In the genomic region with DNA sequence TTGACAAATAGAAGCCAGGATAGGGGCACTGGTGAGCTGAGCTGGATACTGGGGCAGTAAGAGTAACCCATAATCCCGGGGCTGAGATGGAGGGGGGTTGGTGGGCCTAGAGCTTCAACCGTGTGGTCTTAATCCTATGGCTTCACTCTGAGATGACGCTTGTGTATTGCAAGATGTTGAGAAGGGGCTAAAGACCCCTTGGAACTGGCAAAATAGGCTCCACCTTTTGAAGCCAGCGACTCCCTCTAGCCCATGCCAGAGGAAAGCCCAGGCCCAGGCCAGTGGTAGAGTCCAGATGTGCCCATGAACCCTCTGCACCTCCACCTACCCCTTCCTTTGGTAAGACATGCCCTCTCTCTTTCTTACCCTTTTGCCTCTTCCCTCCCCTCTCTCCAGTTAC, we compare ENCODE assay signal across 33 cellular contexts. TPM values are rescaled to one million over a fixed set of nuclear protein-coding genes. Genes with fewer than 3 reads are reported as not detected.
"Had no signal": no experiment of that assay in that cellular context is flagged by ENCODE, and none has a peak within 500 bp of the region (broad histone marks: within the 10 kb centered on the region; RNA-seq: fewer than 3 reads in every experiment).

No MANE protein-coding gene starts in this region.

- H3K36me3 ChIP-seq: adrenal gland, colonic mucosa, esophagus squamous epithelium, gastroesophageal sphincter had no signal

- H3K27ac ChIP-seq: adrenal gland, body of pancreas, colonic mucosa, epithelial cell of prostate, esophagus squamous epithelium, gastroesophageal sphincter had no signal

- H3K27ac Mint-ChIP-seq: activated CD4-positive, alpha-beta memory T cell treated with anti-CD3 and anti-CD28 coated beads for 36 hours; activated CD4-positive, alpha-beta T cell treated with anti-CD3 and anti-CD28 coated beads for 36 hours; activated CD4-positive, alpha-beta T cell treated with anti-CD3 and anti-CD28 coated beads, Interleukin-2, amount 10 ng/mL, durations not matched to agents 24 days and 14 days; activated naive CD4-positive, alpha-beta T cell treated with anti-CD3 and anti-CD28 coated beads for 36 hours; activated naive CD8-positive, alpha-beta T cell treated with anti-CD3 and anti-CD28 coated beads for 36 hours; activated naive CD8-positive, alpha-beta T cell treated with anti-CD3 and anti-CD28 coated beads, Interleukin-2, amount 50 U/mL, for 24 hours; activated T-helper 2 cell treated with anti-CD3 and anti-CD28 coated beads, Interferon-gamma antibody, Interleukin-2, Interleukin-4, amounts not matched to agents 10 μg/mL and 5 μg/mL and 100 μg/mL, durations not matched to agents 14 hours and 24 hours and 36 hours had no signal

- DNase-seq: activated CD4-positive, alpha-beta memory T cell treated with anti-CD3 and anti-CD28 coated beads for 36 hours; activated CD4-positive, alpha-beta T cell treated with anti-CD3 and anti-CD28 coated beads for 36 hours; activated CD4-positive, alpha-beta T cell treated with anti-CD3 and anti-CD28 coated beads, Interleukin-2, amount 10 ng/mL, durations not matched to agents 24 days and 14 days; activated CD4-positive, CD25-positive, alpha-beta regulatory T cell; activated CD4-positive, CD25-positive, alpha-beta regulatory T cell treated with anti-CD3 and anti-CD28 coated beads, Interleukin-2, amount 50 U/mL, for 72 hours; activated CD8-positive, alpha-beta memory T cell treated with anti-CD3 and anti-CD28 coated beads, Interleukin-2, amount 50 U/mL, for 48 hours; activated effector memory CD4-positive, alpha-beta T cell treated with anti-CD3 and anti-CD28 coated beads, Interleukin-2, amount 50 U/mL, for 16 hours; activated naive CD4-positive, alpha-beta T cell treated with anti-CD3 and anti-CD28 coated beads for 36 hours; activated naive CD8-positive, alpha-beta T cell treated with anti-CD3 and anti-CD28 coated beads for 36 hours; activated naive CD8-positive, alpha-beta T cell treated with anti-CD3 and anti-CD28 coated beads, Interleukin-2, amount 50 U/mL, for 24 hours; activated T-cell treated with anti-CD3 and anti-CD28 coated beads for 4 hours; activated T-cell treated with anti-CD3 and anti-CD28 coated beads, Interleukin-2, amount 50 U/mL, for 4 hours; adrenal gland; amygdala; aorta; body of pancreas; caudate nucleus; colonic mucosa; effector CD8-positive, alpha-beta T cell; esophagus squamous epithelium; foreskin melanocyte; T-helper 2 cell had no signal

- ATAC-seq: activated CD4-positive, alpha-beta T cell treated with anti-CD3 and anti-CD28 coated beads for 36 hours; activated naive CD8-positive, alpha-beta T cell treated with anti-CD3 and anti-CD28 coated beads, Interleukin-2, amount 50 U/mL, for 24 hours; activated T-cell treated with anti-CD3 and anti-CD28 coated beads, Interleukin-2, amount 50 U/mL, for 4 hours; body of pancreas; gastroesophageal sphincter had no signal

- H3K36me3 Mint-ChIP-seq: activated CD4-positive, alpha-beta memory T cell treated with anti-CD3 and anti-CD28 coated beads for 36 hours had no signal

- H3K9me3 Mint-ChIP-seq: activated CD4-positive, alpha-beta memory T cell treated with anti-CD3 and anti-CD28 coated beads for 36 hours; activated naive CD4-positive, alpha-beta T cell treated with anti-CD3 and anti-CD28 coated beads for 36 hours; activated naive CD8-positive, alpha-beta T cell treated with anti-CD3 and anti-CD28 coated beads, Interleukin-2, amount 50 U/mL, for 24 hours; activated T-cell treated with anti-CD3 and anti-CD28 coated beads, Interleukin-2, amount 50 U/mL, for 4 hours; activated T-helper 1 cell treated with anti-CD3 and anti-CD28 coated beads, Interleukin-12 subunit alpha, Interleukin-12 subunit beta, Interleukin-2, Interleukin-4 antibody, amounts not matched to agents 30 ng/mL and 10 ng/mL and 1 ng/mL, durations not matched to agents 14 hours and 24 hours and 36 hours; activated T-helper 2 cell treated with anti-CD3 and anti-CD28 coated beads, Interferon-gamma antibody, Interleukin-2, Interleukin-4, amounts not matched to agents 10 μg/mL and 5 μg/mL and 100 μg/mL, durations not matched to agents 14 hours and 24 hours and 36 hours had no signal

- H3K4me1 ChIP-seq: adrenal gland, colonic mucosa had no signal

- H3K9me3 ChIP-seq: adrenal gland, body of pancreas, colonic mucosa, esophagus squamous epithelium, gastroesophageal sphincter had no signal

- H3K4me3 Mint-ChIP-seq: activated CD4-positive, alpha-beta memory T cell treated with anti-CD3 and anti-CD28 coated beads for 36 hours; activated CD4-positive, alpha-beta T cell treated with anti-CD3 and anti-CD28 coated beads for 36 hours; activated CD4-positive, alpha-beta T cell treated with anti-CD3 and anti-CD28 coated beads, Interleukin-2, amount 10 ng/mL, durations not matched to agents 24 days and 14 days; activated naive CD4-positive, alpha-beta T cell treated with anti-CD3 and anti-CD28 coated beads for 36 hours; activated naive CD4-positive, alpha-beta T cell treated with anti-CD3 and anti-CD28 coated beads, Interleukin-2, amount 50 U/mL, for 24 hours; activated naive CD8-positive, alpha-beta T cell treated with anti-CD3 and anti-CD28 coated beads for 36 hours; activated naive CD8-positive, alpha-beta T cell treated with anti-CD3 and anti-CD28 coated beads, Interleukin-2, amount 50 U/mL, for 24 hours; activated T-cell treated with anti-CD3 and anti-CD28 coated beads, Interleukin-2, amount 50 U/mL, for 4 hours; activated T-helper 1 cell treated with anti-CD3 and anti-CD28 coated beads, Interleukin-12 subunit alpha, Interleukin-12 subunit beta, Interleukin-2, Interleukin-4 antibody, amounts not matched to agents 30 ng/mL and 10 ng/mL and 1 ng/mL, durations not matched to agents 14 hours and 24 hours and 36 hours had no signal

- H3K4me3 ChIP-seq: adrenal gland, body of pancreas, colonic mucosa, esophagus squamous epithelium, gastroesophageal sphincter had no signal

RNA-seq across cellular contexts. Expression of a gene that starts 4.6 kb away (rescaled TPM):
- total RNA-seq: activated CD4-positive, alpha-beta memory T cell treated with anti-CD3 and anti-CD28 coated beads for 36 hours; activated CD4-positive, alpha-beta T cell treated with anti-CD3 and anti-CD28 coated beads for 36 hours; activated CD4-positive, alpha-beta T cell treated with anti-CD3 and anti-CD28 coated beads, Interleukin-2, amount 10 ng/mL, durations not matched to agents 24 days and 14 days; activated naive CD4-positive, alpha-beta T cell treated with anti-CD3 and anti-CD28 coated beads for 36 hours; activated naive CD8-positive, alpha-beta T cell treated with anti-CD3 and anti-CD28 coated beads for 36 hours; activated T-cell treated with anti-CD3 and anti-CD28 coated beads, Interleukin-2, amount 50 U/mL, for 4 hours; activated T-helper 1 cell treated with anti-CD3 and anti-CD28 coated beads, Interleukin-12 subunit alpha, Interleukin-12 subunit beta, Interleukin-2, Interleukin-4 antibody, amounts not matched to agents 30 ng/mL and 10 ng/mL and 1 ng/mL, durations not matched to agents 14 hours and 24 hours and 36 hours; activated T-helper 2 cell treated with anti-CD3 and anti-CD28 coated beads, Interferon-gamma antibody, Interleukin-2, Interleukin-4, amounts not matched to agents 10 μg/mL and 5 μg/mL and 100 μg/mL, durations not matched to agents 14 hours and 24 hours and 36 hours; adrenal gland; body of pancreas; colonic mucosa; dermis microvascular lymphatic vessel endothelial cell; endothelial cell of umbilical vein; esophagus squamous epithelium; fibroblast of lung; gastroesophageal sphincter; T-helper 1 cell treated with Interleukin-12 subunit alpha and Interleukin-12 subunit beta and Interleukin-4 antibody, amounts not matched to agents 30 ng/mL and 1 ng/mL, for 36 hours had no signal
- polyA plus RNA-seq: adrenal gland, aorta, endothelial cell of umbilical vein, esophagus, fibroblast of lung had no signal

RNA-seq across cellular contexts. Expression of a gene that starts 13.6 kb away (rescaled TPM):
- total RNA-seq: activated CD4-positive, alpha-beta memory T cell treated with anti-CD3 and anti-CD28 coated beads for 36 hours; activated CD4-positive, alpha-beta T cell treated with anti-CD3 and anti-CD28 coated beads for 36 hours; activated CD4-positive, alpha-beta T cell treated with anti-CD3 and anti-CD28 coated beads, Interleukin-2, amount 10 ng/mL, durations not matched to agents 24 days and 14 days; activated naive CD4-positive, alpha-beta T cell treated with anti-CD3 and anti-CD28 coated beads for 36 hours; activated naive CD8-positive, alpha-beta T cell treated with anti-CD3 and anti-CD28 coated beads for 36 hours; activated T-cell treated with anti-CD3 and anti-CD28 coated beads, Interleukin-2, amount 50 U/mL, for 4 hours; activated T-helper 1 cell treated with anti-CD3 and anti-CD28 coated beads, Interleukin-12 subunit alpha, Interleukin-12 subunit beta, Interleukin-2, Interleukin-4 antibody, amounts not matched to agents 30 ng/mL and 10 ng/mL and 1 ng/mL, durations not matched to agents 14 hours and 24 hours and 36 hours; activated T-helper 2 cell treated with anti-CD3 and anti-CD28 coated beads, Interferon-gamma antibody, Interleukin-2, Interleukin-4, amounts not matched to agents 10 μg/mL and 5 μg/mL and 100 μg/mL, durations not matched to agents 14 hours and 24 hours and 36 hours; adrenal gland; body of pancreas; colonic mucosa; dermis microvascular lymphatic vessel endothelial cell; endothelial cell of umbilical vein; esophagus squamous epithelium; fibroblast of lung; gastroesophageal sphincter; T-helper 1 cell treated with Interleukin-12 subunit alpha and Interleukin-12 subunit beta and Interleukin-4 antibody, amounts not matched to agents 30 ng/mL and 1 ng/mL, for 36 hours had no signal
- polyA plus RNA-seq: adrenal gland, endothelial cell of umbilical vein, esophagus, fibroblast of lung had no signal

RNA-seq across cellular contexts. Expression of a gene that starts 15.4 kb away (rescaled TPM):
- total RNA-seq: activated CD4-positive, alpha-beta memory T cell treated with anti-CD3 and anti-CD28 coated beads for 36 hours; activated CD4-positive, alpha-beta T cell treated with anti-CD3 and anti-CD28 coated beads for 36 hours; activated CD4-positive, alpha-beta T cell treated with anti-CD3 and anti-CD28 coated beads, Interleukin-2, amount 10 ng/mL, durations not matched to agents 24 days and 14 days; activated naive CD4-positive, alpha-beta T cell treated with anti-CD3 and anti-CD28 coated beads for 36 hours; activated naive CD8-positive, alpha-beta T cell treated with anti-CD3 and anti-CD28 coated beads for 36 hours; activated T-cell treated with anti-CD3 and anti-CD28 coated beads, Interleukin-2, amount 50 U/mL, for 4 hours; activated T-helper 1 cell treated with anti-CD3 and anti-CD28 coated beads, Interleukin-12 subunit alpha, Interleukin-12 subunit beta, Interleukin-2, Interleukin-4 antibody, amounts not matched to agents 30 ng/mL and 10 ng/mL and 1 ng/mL, durations not matched to agents 14 hours and 24 hours and 36 hours; activated T-helper 2 cell treated with anti-CD3 and anti-CD28 coated beads, Interferon-gamma antibody, Interleukin-2, Interleukin-4, amounts not matched to agents 10 μg/mL and 5 μg/mL and 100 μg/mL, durations not matched to agents 14 hours and 24 hours and 36 hours; adrenal gland; body of pancreas; colonic mucosa; dermis microvascular lymphatic vessel endothelial cell; endothelial cell of umbilical vein; esophagus squamous epithelium; fibroblast of lung; T-helper 1 cell treated with Interleukin-12 subunit alpha and Interleukin-12 subunit beta and Interleukin-4 antibody, amounts not matched to agents 30 ng/mL and 1 ng/mL, for 36 hours had no signal
- polyA plus RNA-seq: adrenal gland, aorta, endothelial cell of umbilical vein, esophagus, fibroblast of lung had no signal

RNA-seq across cellular contexts. Expression of a gene that starts 20.7 kb away (rescaled TPM):
- total RNA-seq: activated CD4-positive, alpha-beta memory T cell treated with anti-CD3 and anti-CD28 coated beads for 36 hours; activated CD4-positive, alpha-beta T cell treated with anti-CD3 and anti-CD28 coated beads for 36 hours; activated CD4-positive, alpha-beta T cell treated with anti-CD3 and anti-CD28 coated beads, Interleukin-2, amount 10 ng/mL, durations not matched to agents 24 days and 14 days; activated naive CD4-positive, alpha-beta T cell treated with anti-CD3 and anti-CD28 coated beads for 36 hours; activated naive CD8-positive, alpha-beta T cell treated with anti-CD3 and anti-CD28 coated beads for 36 hours; activated T-cell treated with anti-CD3 and anti-CD28 coated beads, Interleukin-2, amount 50 U/mL, for 4 hours; activated T-helper 1 cell treated with anti-CD3 and anti-CD28 coated beads, Interleukin-12 subunit alpha, Interleukin-12 subunit beta, Interleukin-2, Interleukin-4 antibody, amounts not matched to agents 30 ng/mL and 10 ng/mL and 1 ng/mL, durations not matched to agents 14 hours and 24 hours and 36 hours; activated T-helper 2 cell treated with anti-CD3 and anti-CD28 coated beads, Interferon-gamma antibody, Interleukin-2, Interleukin-4, amounts not matched to agents 10 μg/mL and 5 μg/mL and 100 μg/mL, durations not matched to agents 14 hours and 24 hours and 36 hours; body of pancreas; colonic mucosa; dermis microvascular lymphatic vessel endothelial cell; endothelial cell of umbilical vein; fibroblast of lung; fibroblast of villous mesenchyme; gastroesophageal sphincter; T-helper 1 cell treated with Interleukin-12 subunit alpha and Interleukin-12 subunit beta and Interleukin-4 antibody, amounts not matched to agents 30 ng/mL and 1 ng/mL, for 36 hours had no signal
- polyA plus RNA-seq: adrenal gland, aorta, endothelial cell of umbilical vein, fibroblast of lung had no signal

RNA-seq across cellular contexts. Expression of a gene that starts 25.6 kb away (rescaled TPM):
- total RNA-seq: activated CD4-positive, alpha-beta memory T cell treated with anti-CD3 and anti-CD28 coated beads for 36 hours; activated CD4-positive, alpha-beta T cell treated with anti-CD3 and anti-CD28 coated beads for 36 hours; activated CD4-positive, alpha-beta T cell treated with anti-CD3 and anti-CD28 coated beads, Interleukin-2, amount 10 ng/mL, durations not matched to agents 24 days and 14 days; activated naive CD4-positive, alpha-beta T cell treated with anti-CD3 and anti-CD28 coated beads for 36 hours; activated naive CD8-positive, alpha-beta T cell treated with anti-CD3 and anti-CD28 coated beads for 36 hours; activated T-cell treated with anti-CD3 and anti-CD28 coated beads, Interleukin-2, amount 50 U/mL, for 4 hours; activated T-helper 1 cell treated with anti-CD3 and anti-CD28 coated beads, Interleukin-12 subunit alpha, Interleukin-12 subunit beta, Interleukin-2, Interleukin-4 antibody, amounts not matched to agents 30 ng/mL and 10 ng/mL and 1 ng/mL, durations not matched to agents 14 hours and 24 hours and 36 hours; activated T-helper 2 cell treated with anti-CD3 and anti-CD28 coated beads, Interferon-gamma antibody, Interleukin-2, Interleukin-4, amounts not matched to agents 10 μg/mL and 5 μg/mL and 100 μg/mL, durations not matched to agents 14 hours and 24 hours and 36 hours; body of pancreas; colonic mucosa; dermis microvascular lymphatic vessel endothelial cell; endothelial cell of umbilical vein; fibroblast of lung; gastroesophageal sphincter; T-helper 1 cell treated with Interleukin-12 subunit alpha and Interleukin-12 subunit beta and Interleukin-4 antibody, amounts not matched to agents 30 ng/mL and 1 ng/mL, for 36 hours had no signal
